24 cellular contexts compared by ENCODE assay signal in genomic region chrX:48713847-48714246, GRCh38. TPM values are rescaled to one million over a fixed set of nuclear protein-coding genes. Genes with fewer than 3 reads are reported as not detected.
DNase-seq lines count a peak whose midpoint lies in the region; ATAC-seq and TF ChIP-seq lines count a peak whose summit lies in the region.
"Had no signal": no experiment of that assay in that cellular context is flagged by ENCODE, and none has a peak within 500 bp of the region (broad histone marks: within the 10 kb centered on the region; RNA-seq: fewer than 3 reads in every experiment).

No MANE protein-coding gene starts in this region.

- peaks cover 14% of the 10 kb centered on the region for H3K9me3 Mint-ChIP-seq in activated CD4-positive, alpha-beta T cell treated with anti-CD3 and anti-CD28 coated beads, Interleukin-2, amount 10 ng/mL, durations not matched to agents 7 days and 5 days
- peaks cover 39% of the 10 kb centered on the region for H3K9me3 Mint-ChIP-seq in activated CD4-positive, alpha-beta memory T cell treated with anti-CD3 and anti-CD28 coated beads, Interleukin-2, amount 10 ng/mL, durations not matched to agents 7 days and 5 days
- no peaks in the 10 kb centered on the region for H3K9me3 Mint-ChIP-seq in effector memory CD8-positive, alpha-beta T cell
- H3K9me3 Mint-ChIP-seq in stimulated activated effector memory CD8-positive, alpha-beta T cell treated with anti-CD3 and anti-CD28 coated beads, Interleukin-12 subunit alpha, Interleukin-12 subunit beta, amount 100 ng/mL, for 72 hours, result no peaks in the 10 kb centered on the region
- H3K9me3 Mint-ChIP-seq: HFFc6 had no signal

- no peak for TF ChIP-seq POLR2A in erythroblast (IDR thresholded peaks at IDR 0.05; ENCODE audit: low read length)

- no peaks in the 10 kb centered on the region for H3K27me3 Mint-ChIP-seq in activated CD4-positive, alpha-beta T cell treated with anti-CD3 and anti-CD28 coated beads, Interleukin-2, amount 10 ng/mL, durations not matched to agents 7 days and 5 days
- no peaks in the 10 kb centered on the region for H3K27me3 Mint-ChIP-seq in activated CD4-positive, alpha-beta memory T cell treated with anti-CD3 and anti-CD28 coated beads, Interleukin-2, amount 10 ng/mL, durations not matched to agents 7 days and 5 days
- H3K27me3 Mint-ChIP-seq in effector memory CD8-positive, alpha-beta T cell, result no peaks in the 10 kb centered on the region

- peaks cover 51% of the 10 kb centered on the region for H3K36me3 Mint-ChIP-seq in activated CD4-positive, alpha-beta T cell treated with anti-CD3 and anti-CD28 coated beads, Interleukin-2, amount 10 ng/mL, durations not matched to agents 7 days and 5 days (ENCODE audit: low read depth)
- H3K36me3 Mint-ChIP-seq in activated CD4-positive, alpha-beta memory T cell treated with anti-CD3 and anti-CD28 coated beads, Interleukin-2, amount 10 ng/mL, durations not matched to agents 7 days and 5 days (ENCODE audit: low read depth), result peaks cover 75% of the 10 kb centered on the region
- H3K36me3 Mint-ChIP-seq in effector memory CD8-positive, alpha-beta T cell (ENCODE audit: insufficient read depth), result peaks cover 26% of the 10 kb centered on the region
- peaks cover 9% of the 10 kb centered on the region for H3K36me3 Mint-ChIP-seq in stimulated activated effector memory CD8-positive, alpha-beta T cell treated with anti-CD3 and anti-CD28 coated beads, Interleukin-12 subunit alpha, Interleukin-12 subunit beta, amount 100 ng/mL, for 72 hours

- DNase-seq in activated CD4-positive, alpha-beta T cell treated with anti-CD3 and anti-CD28 coated beads, Interleukin-2, amount 10 ng/mL, durations not matched to agents 7 days and 5 days, result peak; percentile 29
- DNase-seq in activated CD4-positive, alpha-beta T cell treated with anti-CD3 and anti-CD28 coated beads, Interleukin-2, amount 50 U/mL, for 1 hour, result no peak
- DNase-seq in activated CD4-positive, alpha-beta memory T cell treated with anti-CD3 and anti-CD28 coated beads, Interleukin-2, amount 10 ng/mL, durations not matched to agents 7 days and 5 days, result no peak
- DNase-seq in effector memory CD8-positive, alpha-beta T cell, result peak in 1 of 3 experiments; percentile 16
- no peak for DNase-seq in stimulated activated effector memory CD8-positive, alpha-beta T cell treated with anti-CD3 and anti-CD28 coated beads, Interleukin-12 subunit alpha, Interleukin-12 subunit beta, amount 100 ng/mL, for 72 hours (ENCODE audit: low spot score in 2 of 2)
- no peak for DNase-seq in activated effector memory CD4-positive, alpha-beta T cell treated with Interleukin-2 at 50 U/mL for 16 hours
- no peak for DNase-seq in erythroblast (lab: John Stamatoyannopoulos, UW)
- DNase-seq: BE2C; body of pancreas; endodermal cell; HFFc6; NCI-H1048; NCI-H187 treated with DMSO at 0.1 percent for 48 hours; NCI-H345; SJCRH30; stimulated activated CD4-positive, alpha-beta T cell treated with anti-CD3 and anti-CD28 coated beads, Interleukin-2, amount 100 ng/mL, for 48 hours had no signal

- peaks cover 78% of the 10 kb centered on the region for H3K4me1 Mint-ChIP-seq in activated CD4-positive, alpha-beta T cell treated with anti-CD3 and anti-CD28 coated beads, Interleukin-2, amount 10 ng/mL, durations not matched to agents 7 days and 5 days
- H3K4me1 Mint-ChIP-seq in activated CD4-positive, alpha-beta memory T cell treated with anti-CD3 and anti-CD28 coated beads, Interleukin-2, amount 10 ng/mL, durations not matched to agents 7 days and 5 days, result peaks cover 71% of the 10 kb centered on the region
- H3K4me1 Mint-ChIP-seq in effector memory CD8-positive, alpha-beta T cell (ENCODE audit: low read depth in 2 of 2), result peaks cover 72 to 78% of the 10 kb centered on the region in 2 donors
- H3K4me1 Mint-ChIP-seq in stimulated activated effector memory CD8-positive, alpha-beta T cell treated with anti-CD3 and anti-CD28 coated beads, Interleukin-12 subunit alpha, Interleukin-12 subunit beta, amount 100 ng/mL, for 72 hours, result peaks cover 79% of the 10 kb centered on the region

- peak overlapping the region; percentile 96 for H3K27ac Mint-ChIP-seq in activated CD4-positive, alpha-beta T cell treated with anti-CD3 and anti-CD28 coated beads, Interleukin-2, amount 10 ng/mL, durations not matched to agents 7 days and 5 days
- H3K27ac Mint-ChIP-seq in activated CD4-positive, alpha-beta memory T cell treated with anti-CD3 and anti-CD28 coated beads, Interleukin-2, amount 10 ng/mL, durations not matched to agents 7 days and 5 days, result peak overlapping the region; percentile 98
- peak overlapping the region; percentile 87 to 93 for H3K27ac Mint-ChIP-seq in effector memory CD8-positive, alpha-beta T cell
- H3K27ac Mint-ChIP-seq in stimulated activated effector memory CD8-positive, alpha-beta T cell treated with anti-CD3 and anti-CD28 coated beads, Interleukin-12 subunit alpha, Interleukin-12 subunit beta, amount 100 ng/mL, for 72 hours, result peak overlapping the region; percentile 91
- H3K27ac Mint-ChIP-seq: endodermal cell, HFFc6 had no signal

- POLR2A ChIA-PET in activated CD4-positive, alpha-beta T cell treated with anti-CD3 and anti-CD28 coated beads, Interleukin-2, amount 10 ng/mL, durations not matched to agents 7 days and 5 days (lab: Charles Lee), result no interaction called here
- POLR2A ChIA-PET in activated CD4-positive, alpha-beta memory T cell treated with anti-CD3 and anti-CD28 coated beads, Interleukin-2, amount 10 ng/mL, durations not matched to agents 7 days and 5 days (lab: Charles Lee), result interaction anchor here (1.0 to 4.5 kb wide), 10 partner anchors 15 to 559 kb away, joined by 3 to 47 read pairs (median 7); partner anchors contain the start of genes HDAC6 and SUV39H1

- peak overlapping the region; percentile 58 for H3K4me3 Mint-ChIP-seq in activated CD4-positive, alpha-beta T cell treated with anti-CD3 and anti-CD28 coated beads, Interleukin-2, amount 10 ng/mL, durations not matched to agents 7 days and 5 days
- peak overlapping the region; percentile 74 for H3K4me3 Mint-ChIP-seq in activated CD4-positive, alpha-beta memory T cell treated with anti-CD3 and anti-CD28 coated beads, Interleukin-2, amount 10 ng/mL, durations not matched to agents 7 days and 5 days
- H3K4me3 Mint-ChIP-seq in effector memory CD8-positive, alpha-beta T cell, result peak overlapping the region; percentile 63 to 66
- H3K4me3 Mint-ChIP-seq in stimulated activated effector memory CD8-positive, alpha-beta T cell treated with anti-CD3 and anti-CD28 coated beads, Interleukin-12 subunit alpha, Interleukin-12 subunit beta, amount 100 ng/mL, for 72 hours, result peak overlapping the region; percentile 58
- H3K4me3 Mint-ChIP-seq: endodermal cell, HFFc6 had no signal

- ATAC-seq in effector memory CD8-positive, alpha-beta T cell (replicated peaks), result peak; percentile 54
- peak; percentile 68 for ATAC-seq in stimulated activated effector memory CD8-positive, alpha-beta T cell treated with anti-CD3 and anti-CD28 coated beads, Interleukin-12 subunit alpha, Interleukin-12 subunit beta, amount 100 ng/mL, for 72 hours
- ATAC-seq in GM18858 (IDR thresholded peaks at IDR 0.05; ENCODE audit: unreplicated experiment), result no peak
- ATAC-seq: body of pancreas, Panc1 had no signal

- CTCF ChIA-PET in activated CD4-positive, alpha-beta T cell treated with anti-CD3 and anti-CD28 coated beads, Interleukin-2, amount 10 ng/mL, durations not matched to agents 7 days and 5 days (lab: Charles Lee), result interaction anchor here (1.9 kb wide), 1 partner anchor 24 kb away, joined by 7 read pairs; no protein-coding TSS in a partner anchor
- CTCF ChIA-PET in activated CD4-positive, alpha-beta memory T cell treated with anti-CD3 and anti-CD28 coated beads, Interleukin-2, amount 10 ng/mL, durations not matched to agents 7 days and 5 days (lab: Charles Lee), result interaction anchor here (1.2 to 1.4 kb wide), 2 partner anchors 15 to 205 kb away, joined by 3 to 4 read pairs; no protein-coding TSS in a partner anchor

RNA-seq across cellular contexts. Expression of gene SUV39H1, which starts 17.3 kb away (rescaled TPM):
- 10 to 100 TPM; 33.4 to 33.6 TPM for total RNA-seq in activated CD4-positive, alpha-beta T cell treated with anti-CD3 and anti-CD28 coated beads, Interleukin-2, amount 10 ng/mL, durations not matched to agents 7 days and 5 days
- 10 to 100 TPM; 30.3 to 33.2 TPM for total RNA-seq in activated CD4-positive, alpha-beta memory T cell treated with anti-CD3 and anti-CD28 coated beads, Interleukin-2, amount 10 ng/mL, durations not matched to agents 7 days and 5 days

RNA-seq across cellular contexts. Expression of gene WAS, which starts 30.2 kb away (rescaled TPM):
- total RNA-seq in activated CD4-positive, alpha-beta T cell treated with anti-CD3 and anti-CD28 coated beads, Interleukin-2, amount 10 ng/mL, durations not matched to agents 7 days and 5 days, result 100 to 1,000 TPM; 165 to 177 TPM
- total RNA-seq in activated CD4-positive, alpha-beta memory T cell treated with anti-CD3 and anti-CD28 coated beads, Interleukin-2, amount 10 ng/mL, durations not matched to agents 7 days and 5 days, result 100 to 1,000 TPM; 156 to 157 TPM
- total RNA-seq: LHCN-M2, pulmonary artery endothelial cell, SJCRH30 had no signal

RNA-seq across cellular contexts. Expression of gene GLOD5, which starts 47.7 kb away (rescaled TPM):
- total RNA-seq in activated CD4-positive, alpha-beta T cell treated with anti-CD3 and anti-CD28 coated beads, Interleukin-2, amount 10 ng/mL, durations not matched to agents 7 days and 5 days, result not detected
- total RNA-seq in activated CD4-positive, alpha-beta memory T cell treated with anti-CD3 and anti-CD28 coated beads, Interleukin-2, amount 10 ng/mL, durations not matched to agents 7 days and 5 days, result not detected
- total RNA-seq: A172; activated CD8-positive, alpha-beta memory T cell treated with anti-CD3 and anti-CD28 coated beads for 36 hours; body of pancreas; endodermal cell; HFFc6; LHCN-M2; pulmonary artery endothelial cell; SJCRH30; T-helper 1 cell treated with Interleukin-12 subunit alpha and Interleukin-12 subunit beta and Interleukin-4 antibody, amounts not matched to agents 30 ng/mL and 1 ng/mL, for 36 hours; ureter had no signal
